Comparison of ENCODE assay signal across 7 cellular contexts in genomic region chr11:841981-842369, GRCh38. TPM values are rescaled to one million over a fixed set of nuclear protein-coding genes. Genes with fewer than 3 reads are reported as not detected.
A peak's percentile ranks its signal among the peaks of the same experiment; 100 is the strongest.
DNase-seq lines count a peak whose midpoint lies in the region; ATAC-seq and TF ChIP-seq lines count a peak whose summit lies in the region.

No MANE protein-coding gene starts in this region.

- H3K27me3 ChIP-seq in body of pancreas = no peaks in the 10 kb centered on the region
- no peaks in the 10 kb centered on the region for H3K27me3 ChIP-seq in upper lobe of right lung

- WGBS in body of pancreas, 2 donors = 1% methylated on average over 14 to 27 of the region's 27 CpGs
- WGBS in lower leg skin, 2 donors = 1% methylated on average over 14 of the region's 27 CpGs

- H3K4me1 ChIP-seq in body of pancreas = peaks cover 71% of the 10 kb centered on the region
- peaks cover 48% of the 10 kb centered on the region for H3K4me1 ChIP-seq in upper lobe of right lung

- TF ChIP-seq POLR2A in body of pancreas (IDR thresholded peaks at IDR 0.05) = no peak
- no peak for TF ChIP-seq POLR2A in lower leg skin (IDR thresholded peaks at IDR 0.05)

- no peak for TF ChIP-seq CTCF in body of pancreas (IDR thresholded peaks at IDR 0.05)
- no peak for TF ChIP-seq CTCF in lower leg skin (IDR thresholded peaks at IDR 0.05)
- TF ChIP-seq CTCF in upper lobe of right lung (IDR thresholded peaks at IDR 0.05) = no peak
- TF ChIP-seq CTCF in GM13977 (IDR thresholded peaks at IDR 0.05; ENCODE audit: extremely low read depth, insufficient read depth, missing control alignments) = no peak

- H3K4me3 ChIP-seq in body of pancreas (peak overlapping the region; percentile 81 to 86), lower leg skin (ENCODE audit: low read depth, poor library complexity, severe bottlenecking) (peak overlapping the region; percentile 97), upper lobe of right lung (peak overlapping the region; percentile 100)

- no peaks in the 10 kb centered on the region for H3K9me3 ChIP-seq in body of pancreas
- H3K9me3 ChIP-seq in upper lobe of right lung = no peaks in the 10 kb centered on the region

- DNase-seq in body of pancreas (no peak), lower leg skin (ENCODE audit: low spot score in 2 of 2) (no peak), upper lobe of right lung (no peak), GM13977 (ENCODE audit: low spot score) (no peak)

- in situ Hi-C loops in GM13977 (cut with MboI; ENCODE audit: low pct_unique_long_range_greater_than_20kb, low sequenced_read_pairs, unreplicated experiment) = no loop called here

- ATAC-seq in GM19452 (IDR thresholded peaks at IDR 0.05; ENCODE audit: unreplicated experiment) = peak; percentile 16
- ATAC-seq in HG03571 (IDR thresholded peaks at IDR 0.05; ENCODE audit: unreplicated experiment) = peak; percentile 19
- peak; percentile 10 for ATAC-seq in body of pancreas
- ATAC-seq in upper lobe of right lung = peak; percentile 0
- ATAC-seq in HG02763 (IDR thresholded peaks at IDR 0.05; ENCODE audit: unreplicated experiment) = no peak

- intact Hi-C loops in body of pancreas (cut with DNase I) (no loop called here), lower leg skin (cut with DNase I; ENCODE audit: low total_unique reads) (loop anchor here (5.0 kb wide), 1 partner anchor 210 kb away; no protein-coding TSS in a partner anchor), upper lobe of right lung (cut with DNase I) (no loop called here)

- peaks cover 0 to 16% of the 10 kb centered on the region in 2 donors for H3K36me3 ChIP-seq in body of pancreas (replicated peaks in 1 of 2; ENCODE audit: insufficient read depth in 1 of 2, low read depth in 2 of 2)
- peaks cover 38% of the 10 kb centered on the region for H3K36me3 ChIP-seq in upper lobe of right lung

- H3K27ac ChIP-seq in body of pancreas (peak overlapping the region; percentile 82 to 96 (median 92)), upper lobe of right lung (peak overlapping the region; percentile 97)

RNA-seq across cellular contexts. Expression of gene POLR2L, which starts 0.4 kb away (rescaled TPM):
- total RNA-seq in body of pancreas (10 to 100 TPM; 33.5 to 83.4 TPM), lower leg skin (10 to 100 TPM; 39.1 to 61.2 (median 51.4) TPM), upper lobe of right lung (138 TPM)

RNA-seq across cellular contexts. Expression of gene TSPAN4, which starts 0.7 kb away (rescaled TPM):
- total RNA-seq in body of pancreas = 10 to 100 TPM; 44.9 to 87.7 TPM
- 10 to 100 TPM; 57.3 to 88.3 (median 70.7) TPM for total RNA-seq in lower leg skin
- 167 TPM for total RNA-seq in upper lobe of right lung

RNA-seq across cellular contexts. Expression of gene CD151, which starts 9.2 kb away (rescaled TPM):
- total RNA-seq in body of pancreas (100 to 1,000 TPM; 152 to 282 TPM), lower leg skin (100 to 1,000 TPM; 124 to 186 (median 157) TPM), upper lobe of right lung (486 TPM)

RNA-seq across cellular contexts. Expression of gene CRACR2B, which starts 14.3 kb away (rescaled TPM):
- total RNA-seq in body of pancreas = 100 to 1,000 TPM; 134 to 368 TPM
- total RNA-seq in lower leg skin = 10 to 100 TPM; 14.5 to 47.9 (median 32.3) TPM
- total RNA-seq in upper lobe of right lung = 34.3 TPM

RNA-seq across cellular contexts. Expression of gene PNPLA2, which starts 23.3 kb away (rescaled TPM):
- 100 to 1,000 TPM in 1 of 2 donors, 10 to 100 TPM in 1; 72.1 to 351 TPM for total RNA-seq in body of pancreas
- total RNA-seq in lower leg skin = 10 to 100 TPM; 55.5 to 99.7 (median 72.4) TPM
- total RNA-seq in upper lobe of right lung = 143 TPM
